In genomic region chr15:50821476-50821875, GRCh38 we compare ENCODE assay signal across 35 cellular contexts. TPM values are rescaled to one million over a fixed set of nuclear protein-coding genes. Genes with fewer than 3 reads are reported as not detected.
A peak's percentile ranks its signal among the peaks of the same experiment; 100 is the strongest.
DNase-seq lines count a peak whose midpoint lies in the region; ATAC-seq, FAIRE-seq and TF ChIP-seq lines count a peak whose summit lies in the region.
"Had no signal": no experiment of that assay in that cellular context is flagged by ENCODE, and none has a peak within 500 bp of the region (broad histone marks: within the 10 kb centered on the region; RNA-seq: fewer than 3 reads in every experiment).

No MANE protein-coding gene starts in this region.

- no peak overlapping the region for H3K14ac ChIP-seq in trophoblast cell (ENCODE audit: low read length)

- ATAC-seq in K562, result no peak; the same call in 2 of the 3 replicates
- ATAC-seq in naive thymus-derived CD4-positive, alpha-beta T cell, result no peak
- ATAC-seq: A549; CD8-positive, alpha-beta T cell had no signal

- no peak overlapping the region for H4K12ac ChIP-seq in trophoblast cell (ENCODE audit: low read depth, low read length)

- H2AFZ ChIP-seq in K562 (ENCODE audit: low read depth, low read length) (no peak overlapping the region), trophoblast cell (ENCODE audit: insufficient read depth, low read length, poor library complexity) (no peak overlapping the region)

- H3K27me3 Mint-ChIP-seq in naive thymus-derived CD4-positive, alpha-beta T cell, result peaks cover 0 to 46% (median 5%) of the 10 kb centered on the region in 5 donors

- no peaks in the 10 kb centered on the region for H3K9me1 ChIP-seq in K562 (ENCODE audit: control insufficient read depth, insufficient read depth, low read length)

- intact Hi-C loops in K562 (cut with micrococcal nuclease), result no loop called here
- intact Hi-C loops in naive thymus-derived CD4-positive, alpha-beta T cell (cut with micrococcal nuclease), result no loop called here

- H3K36me3 Mint-ChIP-seq in naive thymus-derived CD4-positive, alpha-beta T cell, result no peaks in the 10 kb centered on the region
- H3K36me3 Mint-ChIP-seq: CD14-positive monocyte; CD4-positive, alpha-beta memory T cell; CD4-positive, CD25-positive, alpha-beta regulatory T cell; CD8-positive, alpha-beta memory T cell; CD8-positive, alpha-beta T cell had no signal

- H3K9ac ChIP-seq in K562 (ENCODE audit: insufficient read depth in 1 of 2, low read depth in 2 of 2, low read length in 2 of 2) (no peak overlapping the region), mesendoderm (ENCODE audit: low read length) (no peak overlapping the region), trophoblast cell (ENCODE audit: low read length) (no peak overlapping the region)
- H3K9ac ChIP-seq: BLaER1; BLaER1 treated with 17β-estradiol and CSF1 and Interleukin-3, amounts not matched to agents 10 nM and 100 nM had no signal

- CTCF ChIA-PET in K562 (lab: Yijun Ruan, JAX; ENCODE audit: low intra/inter-chr PET ratio), result no interaction called here
- CTCF ChIA-PET in naive thymus-derived CD4-positive, alpha-beta T cell (lab: Charles Lee), result no interaction called here

- H3K4me1 ChIP-seq in K562 (replicated peaks in 1 of 2; ENCODE audit: control insufficient read depth in 2 of 2, insufficient read depth in 2 of 2, low read length in 2 of 2) (no peaks in the 10 kb centered on the region), mesendoderm (ENCODE audit: control insufficient read depth, low read depth, low read length) (no peaks in the 10 kb centered on the region), trophoblast cell (ENCODE audit: control insufficient read depth in 1 of 2, insufficient read depth in 2 of 2, low read length in 2 of 2) (no peaks in the 10 kb centered on the region)
- H3K4me1 ChIP-seq in naive thymus-derived CD4-positive, alpha-beta T cell (ENCODE audit: control insufficient read depth in 2 of 2, insufficient read depth in 2 of 2, low read length in 2 of 2), result no peaks in the 10 kb centered on the region
- H3K4me1 ChIP-seq: A549; BE2C; BLaER1; BLaER1 treated with 17β-estradiol and CSF1 and Interleukin-3, amounts not matched to agents 10 nM and 100 nM; Caco-2 had no signal

- H3K4ac ChIP-seq in mesendoderm (ENCODE audit: low read depth, low read length) (no peak overlapping the region), trophoblast cell (ENCODE audit: low read depth, low read length) (no peak overlapping the region)

- BruUV-seq in K562 (replicated peaks; lab: Mats Ljungman, UMichigan), result no TSS peak

- H4K8ac ChIP-seq in mesendoderm (ENCODE audit: low read depth, low read length), result no peak overlapping the region
- H4K8ac ChIP-seq in trophoblast cell (ENCODE audit: low read depth, low read length), result no peak overlapping the region

- H2BK120ac ChIP-seq in mesendoderm (ENCODE audit: low read depth, low read length) (peak overlapping the region; percentile 45), trophoblast cell (ENCODE audit: insufficient read depth, low read length, poor library complexity) (no peak overlapping the region)

- no peak overlapping the region for H3K56ac ChIP-seq in mesendoderm (ENCODE audit: low read length)

- no peak overlapping the region for H2BK12ac ChIP-seq in trophoblast cell (ENCODE audit: low read length)

- H3K79me2 ChIP-seq in K562 (ENCODE audit: control insufficient read depth, insufficient read depth, low read length) (no peaks in the 10 kb centered on the region), mesendoderm (ENCODE audit: control insufficient read depth, insufficient read depth, low read length) (no peaks in the 10 kb centered on the region), trophoblast cell (ENCODE audit: control insufficient read depth, insufficient read depth, low read length, poor library complexity) (no peaks in the 10 kb centered on the region)

- H4K20me1 ChIP-seq in K562 (replicated peaks; ENCODE audit: control insufficient read depth, insufficient read depth, low read length), result no peaks in the 10 kb centered on the region
- H4K20me1 ChIP-seq: BLaER1; BLaER1 treated with 17β-estradiol and CSF1 and Interleukin-3, amounts not matched to agents 10 nM and 100 nM had no signal

- H3K18ac ChIP-seq in mesendoderm (ENCODE audit: low read length), result no peak overlapping the region
- no peak overlapping the region for H3K18ac ChIP-seq in trophoblast cell (ENCODE audit: low read length)

- no peak for TF ChIP-seq EP300 in K562 (IDR thresholded peaks at IDR 0.05; ENCODE audit: low read length)

- POLR2A ChIA-PET in K562 (lab: Yijun Ruan, JAX), result no interaction called here
- POLR2A ChIA-PET in naive thymus-derived CD4-positive, alpha-beta T cell (lab: Charles Lee), result no interaction called here

- no peak overlapping the region for H3K23ac ChIP-seq in mesendoderm (ENCODE audit: low read length)
- peak overlapping the region; percentile 33 for H3K23ac ChIP-seq in trophoblast cell (ENCODE audit: low read length)

- H4K5ac ChIP-seq in mesendoderm (ENCODE audit: low read length), result no peak overlapping the region

- H3K4me3 Mint-ChIP-seq in naive thymus-derived CD4-positive, alpha-beta T cell, result no peak overlapping the region
- H3K4me3 Mint-ChIP-seq: B cell; CD14-positive monocyte; CD4-positive, alpha-beta memory T cell; CD4-positive, alpha-beta T cell; CD4-positive, CD25-positive, alpha-beta regulatory T cell; CD8-positive, alpha-beta memory T cell; CD8-positive, alpha-beta T cell had no signal

- TF ChIP-seq RAD21 in K562 (CRISPR knock-in tag; conservative IDR thresholded peaks at IDR 0.05 in 1 of 2, IDR thresholded peaks at IDR 0.05 in 1 of 2), result no peak

- H3K27ac ChIP-seq in K562 (ENCODE audit: extremely low read depth, low read depth, low read length) (no peak overlapping the region), mesendoderm (ENCODE audit: low read depth, low read length) (no peak overlapping the region), trophoblast cell (ENCODE audit: low read depth, low read length) (no peak overlapping the region)
- no peak overlapping the region for H3K27ac ChIP-seq in naive thymus-derived CD4-positive, alpha-beta T cell (ENCODE audit: low read depth, low read length)
- H3K27ac ChIP-seq: 22Rv1; A549; BLaER1; BLaER1 treated with 17β-estradiol and CSF1 and Interleukin-3, amounts not matched to agents 10 nM and 100 nM; C4-2B had no signal

- FAIRE-seq in K562 (lab: Jason Lieb, UNC), result no peak
- FAIRE-seq: A204.1, D721Med had no signal

- WGBS in K562 (ENCODE audit: insufficient coverage, low coverage, missing lambda C conversion rate), result 7% methylated on average over 3 of the region's 3 CpGs
- WGBS in mesendoderm (ENCODE audit: extremely low coverage, insufficient coverage, low lambda C conversion rate), result no CpG with 5 or more reads among the region's 3 CpGs
- no CpG with 5 or more reads among the region's 3 CpGs for WGBS in trophoblast cell (ENCODE audit: extremely low coverage, insufficient coverage, insufficient read length)

- no peaks in the 10 kb centered on the region for H3K36me3 ChIP-seq in K562 (ENCODE audit: control insufficient read depth, insufficient read depth, low read length)
- no peaks in the 10 kb centered on the region for H3K36me3 ChIP-seq in mesendoderm (ENCODE audit: control insufficient read depth, insufficient read depth, low read length)
- H3K36me3 ChIP-seq in trophoblast cell (ENCODE audit: control insufficient read depth in 1 of 2, insufficient read depth in 2 of 2, low read length in 2 of 2), result no peaks in the 10 kb centered on the region
- H3K36me3 ChIP-seq in naive thymus-derived CD4-positive, alpha-beta T cell (ENCODE audit: control insufficient read depth in 2 of 3, insufficient read depth in 3 of 3, low read length in 3 of 3), result no peaks in the 10 kb centered on the region
- H3K36me3 ChIP-seq: BE2C; BLaER1; BLaER1 treated with 17β-estradiol and CSF1 and Interleukin-3, amounts not matched to agents 10 nM and 100 nM had no signal

- H2AK5ac ChIP-seq in mesendoderm (ENCODE audit: low read length) (no peak overlapping the region), trophoblast cell (ENCODE audit: low read length) (no peak overlapping the region)

- H3K4me1 Mint-ChIP-seq in naive thymus-derived CD4-positive, alpha-beta T cell, result no peaks in the 10 kb centered on the region
- H3K4me1 Mint-ChIP-seq: B cell; CD14-positive monocyte; CD4-positive, alpha-beta memory T cell; CD4-positive, CD25-positive, alpha-beta regulatory T cell; CD8-positive, alpha-beta memory T cell had no signal

- H3K4me3 ChIP-seq in K562, result no peak overlapping the region
- H3K4me3 ChIP-seq in mesendoderm (ENCODE audit: low read length), result no peak overlapping the region
- H3K4me3 ChIP-seq in trophoblast cell (ENCODE audit: low read depth, low read length), result no peak overlapping the region
- H3K4me3 ChIP-seq in naive thymus-derived CD4-positive, alpha-beta T cell (ENCODE audit: low read length), result no peak overlapping the region
- H3K4me3 ChIP-seq: A549; BLaER1; BLaER1 treated with 17β-estradiol and CSF1 and Interleukin-3, amounts not matched to agents 10 nM and 100 nM had no signal

- H3K4me2 ChIP-seq in K562 (ENCODE audit: insufficient read depth, low read length) (no peak overlapping the region), mesendoderm (ENCODE audit: low read length) (no peak overlapping the region), trophoblast cell (ENCODE audit: low read length) (no peak overlapping the region)
- H3K4me2 ChIP-seq: A549; BLaER1; BLaER1 treated with 17β-estradiol and CSF1 and Interleukin-3, amounts not matched to agents 10 nM and 100 nM had no signal

- H3K27ac Mint-ChIP-seq in naive thymus-derived CD4-positive, alpha-beta T cell, result no peak overlapping the region
- H3K27ac Mint-ChIP-seq: B cell; CD14-positive monocyte; CD4-positive, alpha-beta T cell; CD4-positive, CD25-positive, alpha-beta regulatory T cell; CD8-positive, alpha-beta memory T cell; CD8-positive, alpha-beta T cell had no signal

- DNase-seq in K562 (ENCODE audit: extremely low read depth in 1 of 4, low spot score in 3 of 4) (no peak), mesendoderm (no peak), trophoblast cell (no peak), islet precursor cell (no peak), foreskin melanocyte (no peak)
- DNase-seq in naive thymus-derived CD4-positive, alpha-beta T cell, result no peak
- DNase-seq: 8988T; ACHN; AML-193; BE2C; C1 segment of cervical spinal cord; Caco-2; Calu3; CD4-positive, alpha-beta memory T cell; CD4-positive, alpha-beta T cell; CD4-positive, CD25-positive, alpha-beta regulatory T cell; CD8-positive, alpha-beta memory T cell; CD8-positive, alpha-beta T cell; COR-L47; DMS 273 treated with DMSO at 0.1 percent for 48 hours; DMS153; DMS53; DMS79; DMS79 treated with DMSO at 0.1 percent for 48 hours; DND-41; EL had no signal

- H2BK15ac ChIP-seq in mesendoderm (replicated peaks; ENCODE audit: low read depth), result no peak overlapping the region

- no peaks in the 10 kb centered on the region for H3K9me3 ChIP-seq in K562 (replicated peaks; ENCODE audit: control insufficient read depth, insufficient read depth, low read depth, low read length)
- no peaks in the 10 kb centered on the region for H3K9me3 ChIP-seq in trophoblast cell (ENCODE audit: insufficient read depth, low read depth, low read length)
- H3K9me3 ChIP-seq in naive thymus-derived CD4-positive, alpha-beta T cell (ENCODE audit: control insufficient read depth in 2 of 3, low read length in 3 of 3), result no peaks in the 10 kb centered on the region
- H3K9me3 ChIP-seq: A549; BE2C; BLaER1; BLaER1 treated with 17β-estradiol and CSF1 and Interleukin-3, amounts not matched to agents 10 nM and 100 nM; Caco-2 had no signal

- TF ChIP-seq CTCF in K562 (IDR thresholded peaks at IDR 0.05 in 2 of 3, conservative IDR thresholded peaks at IDR 0.05 in 1 of 3; ENCODE audit: insufficient read depth in 2 of 3, low read depth in 1 of 3, low read length in 3 of 3), result no peak

- H3K27me3 ChIP-seq in K562 (ENCODE audit: control insufficient read depth in 2 of 2, insufficient read depth in 2 of 2, low read length in 2 of 2), result peaks cover 0 to 10% of the 10 kb centered on the region in 2 experiments; a peak in 3 of 5 replicates
- no peaks in the 10 kb centered on the region for H3K27me3 ChIP-seq in mesendoderm (ENCODE audit: insufficient read depth, low read length, poor library complexity)
- H3K27me3 ChIP-seq in trophoblast cell (ENCODE audit: insufficient read depth, low read length), result no peaks in the 10 kb centered on the region
- H3K27me3 ChIP-seq in naive thymus-derived CD4-positive, alpha-beta T cell (ENCODE audit: control insufficient read depth in 2 of 2, insufficient read depth in 2 of 2, low read length in 2 of 2), result no peaks in the 10 kb centered on the region
- H3K27me3 ChIP-seq: BE2C; BLaER1; BLaER1 treated with 17β-estradiol and CSF1 and Interleukin-3, amounts not matched to agents 10 nM and 100 nM had no signal

- TF ChIP-seq POLR2A in K562 (conservative IDR thresholded peaks at IDR 0.05), result no peak

- in situ Hi-C loops in K562 (cut with MboI), result no loop called here

- H2BK5ac ChIP-seq in mesendoderm (ENCODE audit: low read length), result no peak overlapping the region
- H2BK5ac ChIP-seq in trophoblast cell (ENCODE audit: low read depth, low read length, poor library complexity), result no peak overlapping the region

- H3K79me1 ChIP-seq in mesendoderm (ENCODE audit: low read length), result no peaks in the 10 kb centered on the region
- no peaks in the 10 kb centered on the region for H3K79me1 ChIP-seq in trophoblast cell (ENCODE audit: low read length)

- no peak overlapping the region for H4K91ac ChIP-seq in trophoblast cell (ENCODE audit: low read depth, low read length)

- no peaks in the 10 kb centered on the region for H3K9me3 Mint-ChIP-seq in naive thymus-derived CD4-positive, alpha-beta T cell
- H3K9me3 Mint-ChIP-seq: CD14-positive monocyte; CD4-positive, alpha-beta memory T cell; CD4-positive, alpha-beta T cell; CD4-positive, CD25-positive, alpha-beta regulatory T cell; CD8-positive, alpha-beta memory T cell; CD8-positive, alpha-beta T cell had no signal

RNA-seq across cellular contexts. Expression of gene SPPL2A, which starts 56.0 kb away (rescaled TPM):
- total RNA-seq in K562 (2011; cell fraction: chromatin; rRNA removed; ENCODE audit: low replicate concordance), result 80.4 and 149 TPM in 2 replicates
- total RNA-seq in K562 (2011; cell fraction: nucleolus; rRNA removed), result 38.4 and 42.5 TPM in 2 replicates
- 78.7 and 84.5 TPM in 2 replicates for total RNA-seq in K562 (2011; cell fraction: nucleoplasm; rRNA removed)
- total RNA-seq in K562 (2014; rRNA removed) (29.1 and 32.2 TPM in 2 replicates), K562 (2014; rRNA removed; fragmentation: Illumina TruSeq; extraction: Trizol) (66.1 and 71.1 TPM in 2 replicates), K562 (2015; rRNA removed; fragmentation: Illumina TruSeq; extraction: Trizol) (35.7 and 41.8 TPM in 2 replicates), K562 (2021) (52.0 and 54.5 TPM in 2 replicates)
- polyA plus RNA-seq in K562 (2011; rRNA removed) (39.8 and 58.1 TPM in 2 replicates), K562 (2014; fragmentation: Illumina TruSeq; extraction: Trizol) (38.0 and 42.8 TPM in 2 replicates), K562 (2014; fragmentation: Nextera tagmentation; extraction: Ambion mirVana) (10 to 100 TPM in 1 of 2 experiments, 1 to 10 TPM in 1; 9.8 to 14.7 TPM), K562 (2014; rRNA removed) (40.0 and 47.3 TPM in 2 replicates)
- polyA plus RNA-seq in K562 (2011; cell fraction: cytosol; rRNA removed), result 16.9 and 27.0 TPM in 2 replicates
- 75.8 and 76.8 TPM in 2 replicates for polyA plus RNA-seq in K562 (2011; cell fraction: nucleus; rRNA removed)
- 30.7 and 45.2 TPM in 2 replicates for polyA plus RNA-seq in K562 (2012)
- polyA minus RNA-seq in K562 (2011; rRNA and poly(A)+ RNA removed), result 47.6 and 51.1 TPM in 2 replicates
- 11.4 and 25.4 TPM in 2 replicates for polyA minus RNA-seq in K562 (2011; cell fraction: cytosol; rRNA and poly(A)+ RNA removed)
- polyA minus RNA-seq in K562 (2011; cell fraction: nucleus; rRNA and poly(A)+ RNA removed), result 13.3 and 20.2 TPM in 2 replicates
- 29.6 TPM for polyA plus RNA-seq in mesendoderm (2013, experiment 1 of 2)
- 28.2 TPM for polyA plus RNA-seq in mesendoderm (2013, experiment 2 of 2)
- polyA plus RNA-seq in trophoblast cell (2013), result 56.0 and 59.8 TPM in 2 replicates
- 100 to 1,000 TPM in 1 of 5 experiments, 10 to 100 TPM in 4; 42.1 to 100 (median 58.1) TPM for total RNA-seq in naive thymus-derived CD4-positive, alpha-beta T cell
- 10 to 100 TPM; 40.6 to 43.7 TPM for polyA plus RNA-seq in naive thymus-derived CD4-positive, alpha-beta T cell
